8 cellular contexts compared by ENCODE assay signal in the genomic region with DNA sequence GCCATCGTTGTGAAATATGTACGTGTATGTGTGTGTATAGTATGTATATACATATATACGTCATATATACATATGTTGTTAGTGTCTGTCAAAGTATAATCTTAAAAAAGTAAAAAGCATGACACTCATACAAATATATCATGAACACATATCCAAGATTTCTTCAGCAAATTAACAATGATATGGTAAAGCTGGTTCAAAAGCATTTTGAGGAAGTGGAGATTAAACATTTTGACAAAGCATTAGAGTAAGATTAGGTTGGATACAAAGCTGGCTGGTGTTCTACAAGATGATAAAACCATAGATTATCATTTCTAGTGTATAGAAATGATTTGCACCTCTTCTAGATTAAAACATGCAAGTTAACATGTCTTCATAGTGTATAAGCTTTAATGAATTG. TPM values are rescaled to one million over a fixed set of nuclear protein-coding genes. Genes with fewer than 3 reads are reported as not detected.
DNase-seq lines count a peak whose midpoint lies in the region; ATAC-seq, FAIRE-seq and TF ChIP-seq lines count a peak whose summit lies in the region.

No MANE protein-coding gene starts in this region.

- peaks cover 2% of the 10 kb centered on the region for H3K79me1 ChIP-seq in mesenchymal stem cell (replicated peaks; ENCODE audit: low read length, poor library complexity, severe bottlenecking)

- H3K27ac ChIP-seq in heart right ventricle: peak overlapping the region in 9 of 10 donors; percentile 95 to 100 (median 98)
- H3K27ac ChIP-seq in GM12878 (ENCODE audit: control insufficient read depth, insufficient read depth): peak overlapping the region; percentile 87
- H3K27ac ChIP-seq in mesenchymal stem cell (ENCODE audit: low read length, poor library complexity, severe bottlenecking): no peak overlapping the region
- H3K27ac ChIP-seq in uterus: peak overlapping the region; percentile 96 to 98

- FAIRE-seq in GM12878 (lab: Jason Lieb, UNC): no peak

- CTCF ChIA-PET in GM12878 (lab: Yijun Ruan, JAX): interaction anchor here (0.6 to 3.4 kb wide), 13 partner anchors 14 to 472 kb away, joined by 3 to 17 read pairs (median 3); no protein-coding TSS in a partner anchor

- no peak overlapping the region for H2BK15ac ChIP-seq in mesenchymal stem cell (ENCODE audit: low read depth, poor library complexity, severe bottlenecking)

- H3K4me3 ChIP-seq in heart right ventricle (peak overlapping the region; percentile 80 to 92 (median 85)), GM12878 (peak overlapping the region; percentile 98; the same call in 1 of the 2 replicates), mesenchymal stem cell (ENCODE audit: insufficient read depth in 1 of 2, low read depth in 1 of 2, low read length in 2 of 2) (peak overlapping the region in 1 of 2 experiments; percentile 95), uterus (peak overlapping the region; percentile 86 to 93)

- intact Hi-C loops in heart right ventricle (cut with DNase I) (no loop called here), Right ventricle myocardium superior (cut with DNase I) (no loop called here), GM12878 (cut with micrococcal nuclease; ENCODE audit: unreplicated experiment) (loop anchor here (10.0 kb wide), 1 partner anchor 476 kb away; no protein-coding TSS in a partner anchor), uterus (cut with DNase I; ENCODE audit: low total_unique reads) (no loop called here)

- POLR2A ChIA-PET in GM12878 (lab: Charles Lee): interaction anchor here (0.6 kb wide), 2 partner anchors 16 to 34 kb away, joined by 3 to 7 read pairs; no protein-coding TSS in a partner anchor

- peaks cover 0 to 7% (median 0%) of the 10 kb centered on the region in 7 donors for H3K27me3 ChIP-seq in heart right ventricle
- no peaks in the 10 kb centered on the region for H3K27me3 ChIP-seq in GM12878 (replicated peaks in 1 of 2; ENCODE audit: control insufficient read depth in 2 of 2, insufficient read depth in 2 of 2, low read length in 1 of 2)
- H3K27me3 ChIP-seq in mesenchymal stem cell (ENCODE audit: control insufficient read depth in 1 of 2, insufficient read depth in 1 of 2, low read length in 2 of 2): peaks cover 0 to 4% of the 10 kb centered on the region in 2 experiments
- H3K27me3 ChIP-seq in uterus: no peaks in the 10 kb centered on the region

- no peak overlapping the region for H3K14ac ChIP-seq in mesenchymal stem cell (ENCODE audit: low read length in 2 of 2)

- H3K4me2 ChIP-seq in GM12878 (ENCODE audit: control insufficient read depth, insufficient read depth) (peak overlapping the region; percentile 83), mesenchymal stem cell (ENCODE audit: low read length, poor library complexity, severe bottlenecking) (no peak overlapping the region)

- H2BK12ac ChIP-seq in mesenchymal stem cell (ENCODE audit: low read length in 2 of 2): no peak overlapping the region

- TF ChIP-seq POLR2A in GM12878 (IDR thresholded peaks at IDR 0.05; ENCODE audit: low read depth, low read length) (no peak), uterus (IDR thresholded peaks at IDR 0.05) (no peak)

- H3K18ac ChIP-seq in mesenchymal stem cell (ENCODE audit: low read depth in 1 of 2, low read length in 2 of 2): no peak overlapping the region

- H3K23ac ChIP-seq in mesenchymal stem cell (ENCODE audit: low read length in 2 of 2): no peak overlapping the region

- in situ Hi-C loops in GM12878 (cut with MboI): no loop called here

- BruUV-seq in GM12878 (replicated peaks; lab: Mats Ljungman, UMichigan): TSS peak; percentile 62

- H3K36me3 ChIP-seq in heart right ventricle (no peaks in the 10 kb centered on the region), GM12878 (ENCODE audit: control insufficient read depth in 2 of 2, insufficient read depth in 2 of 2, low read length in 1 of 2) (no peaks in the 10 kb centered on the region), mesenchymal stem cell (ENCODE audit: control insufficient read depth in 1 of 2, insufficient read depth in 2 of 2, low read depth in 1 of 2, low read length in 2 of 2) (no peaks in the 10 kb centered on the region), uterus (no peaks in the 10 kb centered on the region)

- 6 to 11% methylated on average over 3 of the region's 3 CpGs for WGBS in heart right ventricle, 2 donors
- 27% methylated on average over 3 of the region's 3 CpGs for WGBS in GM12878 (ENCODE audit: insufficient coverage, insufficient replicate concordance, low lambda C conversion rate, missing lambda C conversion rate)
- no CpG with 5 or more reads among the region's 3 CpGs for WGBS in mesenchymal stem cell

- H4K8ac ChIP-seq in mesenchymal stem cell (ENCODE audit: low read length): no peak overlapping the region

- RAD21 ChIA-PET in GM12878 (lab: Charles Lee; ENCODE audit: unreplicated experiment): interaction anchor here (1.5 to 1.6 kb wide), 2 partner anchors 83 to 429 kb away, joined by 3 to 7 read pairs; a partner anchor contains a TSS

- peaks cover 36% of the 10 kb centered on the region for H3K79me2 ChIP-seq in GM12878 (ENCODE audit: control insufficient read depth, insufficient read depth, low read length)

- no peak overlapping the region for H2AK5ac ChIP-seq in mesenchymal stem cell (ENCODE audit: low read length, severe bottlenecking)

- no peak for TF ChIP-seq RAD21 in GM12878 (IDR thresholded peaks at IDR 0.05; ENCODE audit: insufficient read depth, low read depth, low read length)

- ATAC-seq in heart right ventricle (no peak), Right ventricle myocardium superior (ENCODE audit: poor library complexity) (no peak), GM12878 (no peak), GM19397 (IDR thresholded peaks at IDR 0.05; ENCODE audit: unreplicated experiment) (no peak)

- no peak overlapping the region for H3K4ac ChIP-seq in mesenchymal stem cell (ENCODE audit: low read depth in 1 of 2, low read length in 2 of 2)

- DNase-seq in heart right ventricle: no peak
- no peak for DNase-seq in Right ventricle myocardium superior
- no peak for DNase-seq in GM12878 (ENCODE audit: low read depth, low spot score)
- no peak for DNase-seq in mesenchymal stem cell
- DNase-seq in uterus: no peak
- DNase-seq in KG1 (lab: John Stamatoyannopoulos, UW): no peak
- DNase-seq in stimulated activated CD4-positive, alpha-beta T cell treated with anti-CD3 and anti-CD28 coated beads, Interleukin-4, amount 100 ng/mL, for 4 hours: no peak

- H4K20me1 ChIP-seq in GM12878 (ENCODE audit: control insufficient read depth, insufficient read depth): no peaks in the 10 kb centered on the region

- no peak overlapping the region for H2BK120ac ChIP-seq in mesenchymal stem cell (ENCODE audit: low read depth, low read length)

- no peak overlapping the region for H2BK5ac ChIP-seq in mesenchymal stem cell (ENCODE audit: low read depth, low read length, poor library complexity, severe bottlenecking)

- H4K91ac ChIP-seq in mesenchymal stem cell (ENCODE audit: low read length): no peak overlapping the region

- peaks cover 0 to 41% (median 34%) of the 10 kb centered on the region in 9 donors for H3K4me1 ChIP-seq in heart right ventricle
- no peaks in the 10 kb centered on the region for H3K4me1 ChIP-seq in GM12878 (ENCODE audit: control insufficient read depth, insufficient read depth, low read length)
- H3K4me1 ChIP-seq in mesenchymal stem cell (ENCODE audit: control insufficient read depth, insufficient read depth, low read depth, low read length): peaks cover 3% of the 10 kb centered on the region
- H3K4me1 ChIP-seq in uterus: peaks cover 7 to 17% of the 10 kb centered on the region in 2 donors

- no peak for TF ChIP-seq CTCF in heart right ventricle (IDR thresholded peaks at IDR 0.05)
- TF ChIP-seq CTCF in GM12878 (IDR thresholded peaks at IDR 0.05 in 2 of 3, conservative IDR thresholded peaks at IDR 0.05 in 1 of 3; ENCODE audit: control insufficient read depth in 2 of 3, extremely low read depth in 1 of 3, insufficient read depth in 1 of 3, low read depth in 3 of 3, low read length in 3 of 3): no peak
- TF ChIP-seq CTCF in uterus (IDR thresholded peaks at IDR 0.05): no peak

- SMC1A ChIA-PET in GM12878 (lab: Charles Lee; ENCODE audit: uncharacterized antibody, unreplicated experiment): interaction anchor here (0.7 to 1.5 kb wide), 6 partner anchors 11 to 329 kb away, joined by 3 to 5 read pairs (median 3); no protein-coding TSS in a partner anchor

- H3K9me3 ChIP-seq in heart right ventricle: no peaks in the 10 kb centered on the region
- no peaks in the 10 kb centered on the region for H3K9me3 ChIP-seq in GM12878 (replicated peaks; ENCODE audit: control insufficient read depth, insufficient read depth, low read length)
- H3K9me3 ChIP-seq in mesenchymal stem cell (ENCODE audit: control insufficient read depth, low read length): no peaks in the 10 kb centered on the region
- no peaks in the 10 kb centered on the region for H3K9me3 ChIP-seq in uterus

- H3K9ac ChIP-seq in GM12878 (ENCODE audit: control insufficient read depth, insufficient read depth, low read length) (peak overlapping the region; percentile 82), mesenchymal stem cell (ENCODE audit: low read length) (peak overlapping the region; percentile 92)

- peak overlapping the region; percentile 83 for H2AFZ ChIP-seq in GM12878 (ENCODE audit: control insufficient read depth, low read depth, low read length)
- no peak overlapping the region for H2AFZ ChIP-seq in mesenchymal stem cell (ENCODE audit: low read depth, low read length)

- TF ChIP-seq EP300 in GM12878 (IDR thresholded peaks at IDR 0.05; ENCODE audit: borderline replicate concordance in 1 of 2, control insufficient read depth in 1 of 2, low read depth in 2 of 2, low read length in 2 of 2): no peak

RNA-seq across cellular contexts. Expression of a gene that starts 0.8 kb away (rescaled TPM):
- total RNA-seq in heart right ventricle (100 to 1,000 TPM in 8 of 10 donors, 10 to 100 TPM in 2; 92.8 to 116 (median 105) TPM), Right ventricle myocardium superior (107 TPM), GM12878 (2014; rRNA removed) (41.1 and 53.0 TPM in 2 replicates), GM12878 (2014; rRNA removed; fragmentation: Illumina TruSeq; extraction: Trizol) (29.1 and 35.4 TPM in 2 replicates), GM12878 (2021) (89.8 and 92.3 TPM in 2 replicates), uterus (100 to 1,000 TPM in 1 of 4 donors, 10 to 100 TPM in 3; 28.5 to 115 (median 52.6) TPM)
- polyA plus RNA-seq in heart right ventricle (10 to 100 TPM; 16.2 to 27.6 TPM), GM12878 (2011; rRNA removed) (46.6 and 54.4 TPM in 2 replicates), GM12878 (2014; fragmentation: Illumina TruSeq; extraction: Trizol) (42.9 and 49.8 TPM in 2 replicates), GM12878 (2014; fragmentation: Nextera tagmentation; extraction: Ambion mirVana) (10 to 100 TPM; 25.0 to 30.7 TPM), GM12878 (2014; rRNA removed) (43.1 and 47.0 TPM in 2 replicates), GM12878 (2016; fragmentation: Nextera tagmentation; extraction: Ambion mirVana) (10 to 100 TPM; 75.2 to 77.4 TPM)
- total RNA-seq in GM12878 (2013; cell fraction: nucleolus; rRNA removed): 53.2 and 61.8 TPM in 2 replicates
- 18.3 TPM for polyA plus RNA-seq in GM12878 (2011; ENCODE audit: low read depth)
- polyA plus RNA-seq in GM12878 (2011; cell fraction: cytosol; rRNA removed): 68.6 and 84.4 TPM in 2 replicates
- polyA plus RNA-seq in GM12878 (2011; cell fraction: nucleus; rRNA removed): 88.9 and 94.6 TPM in 2 replicates
- polyA plus RNA-seq in GM12878 (2012): 33.3 and 42.2 TPM in 2 replicates
- 105 and 108 TPM in 2 replicates for polyA minus RNA-seq in GM12878 (2011; rRNA and poly(A)+ RNA removed)
- 25.3 and 27.0 TPM in 2 replicates for polyA minus RNA-seq in GM12878 (2011; cell fraction: cytosol; rRNA and poly(A)+ RNA removed)
- polyA minus RNA-seq in GM12878 (2011; cell fraction: nucleus; rRNA and poly(A)+ RNA removed): 26.2 and 44.8 TPM in 2 replicates
- 37.7 TPM for polyA plus RNA-seq in mesenchymal stem cell (2013, experiment 1 of 2)
- 36.7 TPM for polyA plus RNA-seq in mesenchymal stem cell (2013, experiment 2 of 2)

RNA-seq across cellular contexts. Expression of a gene that starts 49.9 kb away (rescaled TPM):
- total RNA-seq in heart right ventricle (under 1 TPM in 9 of 10 donors, not detected in 1; 0.06 to 0.29 (median 0.12) TPM), Right ventricle myocardium superior (0.13 TPM), GM12878 (2014; rRNA removed) (0.11 TPM in 1 of 2 replicates, not detected in the other), GM12878 (2014; rRNA removed; fragmentation: Illumina TruSeq; extraction: Trizol) (not detected in 2 replicates), GM12878 (2021) (0.08 TPM in 1 of 2 replicates, not detected in the other), uterus (under 1 TPM in 1 of 4 donors, not detected in 3; 0.49 TPM)
- polyA plus RNA-seq in heart right ventricle (under 1 TPM; under 0.01 to 0.15 TPM), GM12878 (2011; rRNA removed) (0.37 and 0.90 TPM in 2 replicates), GM12878 (2014; fragmentation: Illumina TruSeq; extraction: Trizol) (0.01 TPM in 1 of 2 replicates, not detected in the other), GM12878 (2014; fragmentation: Nextera tagmentation; extraction: Ambion mirVana) (not detected), GM12878 (2014; rRNA removed) (0.03 TPM in 1 of 2 replicates, not detected in the other), GM12878 (2016; fragmentation: Nextera tagmentation; extraction: Ambion mirVana) (not detected)
- 0.15 TPM in 1 of 2 replicates, not detected in the other for total RNA-seq in GM12878 (2013; cell fraction: nucleolus; rRNA removed)
- polyA plus RNA-seq in GM12878 (2011; ENCODE audit: low read depth): not detected
- polyA plus RNA-seq in GM12878 (2011; cell fraction: cytosol; rRNA removed): 0.87 and 1.0 TPM in 2 replicates
- polyA plus RNA-seq in GM12878 (2011; cell fraction: nucleus; rRNA removed): 4.4 and 6.9 TPM in 2 replicates
- polyA plus RNA-seq in GM12878 (2012): 0.01 and 0.03 TPM in 2 replicates
- 0.66 and 1.6 TPM in 2 replicates for polyA minus RNA-seq in GM12878 (2011; rRNA and poly(A)+ RNA removed)
- 0.40 and 0.62 TPM in 2 replicates for polyA minus RNA-seq in GM12878 (2011; cell fraction: cytosol; rRNA and poly(A)+ RNA removed)
- 1.6 and 2.1 TPM in 2 replicates for polyA minus RNA-seq in GM12878 (2011; cell fraction: nucleus; rRNA and poly(A)+ RNA removed)
- polyA plus RNA-seq in mesenchymal stem cell (2013, experiment 1 of 2): 0.22 TPM
- 0.21 TPM for polyA plus RNA-seq in mesenchymal stem cell (2013, experiment 2 of 2)
